ENCODE assay signal across 11 cellular contexts in the genomic region with DNA sequence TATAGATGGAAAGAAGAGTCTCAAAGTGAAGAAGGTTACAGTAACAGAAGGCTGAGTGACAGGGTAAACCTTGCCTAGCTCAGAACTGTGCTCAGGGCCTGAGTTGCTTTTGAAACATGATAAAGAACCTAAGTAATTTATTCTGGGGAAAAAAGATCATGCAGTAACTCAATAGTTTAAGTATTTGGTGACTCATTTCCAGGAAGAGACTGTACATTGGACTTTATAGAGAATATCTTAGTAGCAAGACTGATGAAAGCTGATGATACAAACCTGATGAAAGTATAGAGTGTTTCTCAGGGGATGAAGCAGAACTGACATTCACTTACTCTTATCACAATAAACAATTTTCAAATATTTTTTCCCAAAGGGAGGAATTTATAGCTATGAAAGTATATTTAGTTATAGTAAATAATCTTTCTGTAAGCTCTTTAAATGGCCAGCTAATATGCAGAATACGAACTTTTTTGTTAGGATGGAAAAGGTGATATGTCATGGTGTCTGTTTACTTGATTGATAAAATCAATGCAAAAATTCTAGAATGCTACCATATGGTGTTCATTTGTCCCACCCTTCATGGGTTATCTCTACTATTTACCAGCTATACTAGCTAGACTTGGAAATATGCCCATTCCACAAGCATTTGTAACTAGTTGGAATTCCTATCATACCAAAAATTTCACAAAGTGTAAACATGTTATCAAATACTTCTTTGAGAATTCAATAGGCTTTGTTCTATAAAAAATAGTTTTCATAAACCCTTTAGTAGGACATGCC.
DNase-seq lines count a peak whose midpoint lies in the region; ATAC-seq lines count a peak whose summit lies in the region.
"Had no signal": no experiment of that assay in that cellular context is flagged by ENCODE, and none has a peak within 500 bp of the region (broad histone marks: within the 10 kb centered on the region; RNA-seq: fewer than 3 reads in every experiment).

No MANE protein-coding gene starts in this region.

- H3K9me3 Mint-ChIP-seq in natural killer cell treated with Interleukin-12 subunit alpha and Interleukin-12 subunit beta and Interleukin-15 and Interleukin-18, amount 100 ng/mL, for 72 hours = no peaks in the 10 kb centered on the region
- no peaks in the 10 kb centered on the region for H3K9me3 Mint-ChIP-seq in activated CD4-positive, alpha-beta T cell treated with anti-CD3 and anti-CD28 coated beads, Interleukin-2, amount 10 ng/mL, durations not matched to agents 7 days and 5 days

- no peak overlapping the region for H3K27ac Mint-ChIP-seq in natural killer cell treated with Interleukin-12 subunit alpha and Interleukin-12 subunit beta and Interleukin-15 and Interleukin-18, amount 100 ng/mL, for 72 hours
- H3K27ac Mint-ChIP-seq in activated CD4-positive, alpha-beta T cell treated with anti-CD3 and anti-CD28 coated beads, Interleukin-2, amount 10 ng/mL, durations not matched to agents 7 days and 5 days = no peak overlapping the region
- H3K27ac Mint-ChIP-seq: CD4-positive, CD25-positive, alpha-beta regulatory T cell had no signal

- POLR2A ChIA-PET in activated CD4-positive, alpha-beta T cell treated with anti-CD3 and anti-CD28 coated beads, Interleukin-2, amount 10 ng/mL, durations not matched to agents 7 days and 5 days (lab: Charles Lee) = no interaction called here

- CTCF ChIA-PET in activated CD4-positive, alpha-beta T cell treated with anti-CD3 and anti-CD28 coated beads, Interleukin-2, amount 10 ng/mL, durations not matched to agents 7 days and 5 days (lab: Charles Lee) = no interaction called here

- no peak overlapping the region for H3K4me3 Mint-ChIP-seq in natural killer cell treated with Interleukin-12 subunit alpha and Interleukin-12 subunit beta and Interleukin-15 and Interleukin-18, amount 100 ng/mL, for 72 hours
- no peak overlapping the region for H3K4me3 Mint-ChIP-seq in activated CD4-positive, alpha-beta T cell treated with anti-CD3 and anti-CD28 coated beads, Interleukin-2, amount 10 ng/mL, durations not matched to agents 7 days and 5 days
- H3K4me3 Mint-ChIP-seq: CD4-positive, CD25-positive, alpha-beta regulatory T cell had no signal

- H3K27me3 Mint-ChIP-seq in natural killer cell treated with Interleukin-12 subunit alpha and Interleukin-12 subunit beta and Interleukin-15 and Interleukin-18, amount 100 ng/mL, for 72 hours = no peaks in the 10 kb centered on the region
- H3K27me3 Mint-ChIP-seq in activated CD4-positive, alpha-beta T cell treated with anti-CD3 and anti-CD28 coated beads, Interleukin-2, amount 10 ng/mL, durations not matched to agents 7 days and 5 days = no peaks in the 10 kb centered on the region
- H3K27me3 Mint-ChIP-seq: CD4-positive, CD25-positive, alpha-beta regulatory T cell had no signal

- no peaks in the 10 kb centered on the region for H3K36me3 Mint-ChIP-seq in natural killer cell treated with Interleukin-12 subunit alpha and Interleukin-12 subunit beta and Interleukin-15 and Interleukin-18, amount 100 ng/mL, for 72 hours
- H3K36me3 Mint-ChIP-seq in activated CD4-positive, alpha-beta T cell treated with anti-CD3 and anti-CD28 coated beads, Interleukin-2, amount 10 ng/mL, durations not matched to agents 7 days and 5 days (ENCODE audit: low read depth) = no peaks in the 10 kb centered on the region
- H3K36me3 Mint-ChIP-seq: CD4-positive, CD25-positive, alpha-beta regulatory T cell had no signal

- ATAC-seq in GM21360 (IDR thresholded peaks at IDR 0.05; ENCODE audit: unreplicated experiment) = no peak
- ATAC-seq in natural killer cell treated with Interleukin-12 subunit alpha and Interleukin-12 subunit beta and Interleukin-15 and Interleukin-18, amount 100 ng/mL, for 72 hours = no peak
- no peak for ATAC-seq in GM19455 (IDR thresholded peaks at IDR 0.05; ENCODE audit: unreplicated experiment)
- ATAC-seq: mucosa of descending colon had no signal

- DNase-seq in AG08396 (ENCODE audit: low spot score) (peak; percentile 26), HT-29 (ENCODE audit: low spot score) (peak; percentile 21), astrocyte of the hippocampus (ENCODE audit: low read depth, low spot score) (peak; percentile 49), kidney tubule cell (ENCODE audit: low spot score) (peak; percentile 63)
- no peak for DNase-seq in natural killer cell treated with Interleukin-12 subunit alpha and Interleukin-12 subunit beta and Interleukin-15 and Interleukin-18, amount 100 ng/mL, for 72 hours (ENCODE audit: low spot score)
- DNase-seq in activated CD4-positive, alpha-beta T cell treated with anti-CD3 and anti-CD28 coated beads, Interleukin-2, amount 10 ng/mL, durations not matched to agents 7 days and 5 days = no peak
- DNase-seq: CD4-positive, CD25-positive, alpha-beta regulatory T cell; mucosa of descending colon; small intestine had no signal

- no peaks in the 10 kb centered on the region for H3K4me1 Mint-ChIP-seq in natural killer cell treated with Interleukin-12 subunit alpha and Interleukin-12 subunit beta and Interleukin-15 and Interleukin-18, amount 100 ng/mL, for 72 hours (ENCODE audit: low read depth in 2 of 2)
- no peaks in the 10 kb centered on the region for H3K4me1 Mint-ChIP-seq in activated CD4-positive, alpha-beta T cell treated with anti-CD3 and anti-CD28 coated beads, Interleukin-2, amount 10 ng/mL, durations not matched to agents 7 days and 5 days
- H3K4me1 Mint-ChIP-seq: CD4-positive, CD25-positive, alpha-beta regulatory T cell had no signal

Comparison
In these comparisons a context has a peak if more than half of its experiments do, and no peak if none do; other contexts are left out.
1. DNase-seq: peak in AG08396 (single experiment), HT-29 (single experiment), astrocyte of the hippocampus (single experiment) and kidney tubule cell (single experiment); none in natural killer cell treated with Interleukin-12 subunit alpha and Interleukin-12 subunit beta and Interleukin-15 and Interleukin-18, amount 100 ng/mL, for 72 hours (single experiment) and activated CD4-positive, alpha-beta T cell treated with anti-CD3 and anti-CD28 coated beads, Interleukin-2, amount 10 ng/mL, durations not matched to agents 7 days and 5 days (single experiment).